ENCODE assay signal across 7 cellular contexts in the genomic region with DNA sequence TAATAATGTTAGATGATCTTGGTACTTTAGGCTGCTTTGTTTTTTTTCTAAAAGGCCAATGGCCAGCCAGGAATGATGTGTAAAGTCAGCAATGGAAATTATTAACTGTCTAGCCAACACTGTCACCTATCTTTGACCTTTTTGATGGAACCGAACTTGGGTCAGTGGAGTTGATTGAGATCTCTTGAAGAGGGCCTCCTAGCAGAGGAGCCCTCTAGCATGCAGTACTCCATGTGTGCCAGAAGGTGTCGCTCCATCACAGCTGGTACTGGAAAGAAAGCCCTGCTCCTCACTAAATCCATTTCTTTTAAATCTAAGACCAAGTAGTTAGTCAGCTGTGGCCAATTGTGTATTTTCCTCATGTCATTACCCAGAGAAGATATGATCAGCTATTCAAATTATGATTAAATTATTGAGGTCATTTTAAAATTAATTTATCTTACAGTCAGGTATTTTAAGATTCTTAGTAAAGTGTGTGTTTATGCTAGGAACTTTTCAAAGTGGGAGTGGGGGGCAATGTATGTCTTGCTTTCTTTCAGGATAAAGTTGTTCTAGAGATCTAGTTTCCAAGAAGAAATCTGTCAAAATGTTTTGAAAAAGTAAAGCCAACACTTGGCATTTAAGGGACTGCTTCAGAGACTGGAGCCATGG. TPM values are rescaled to one million over a fixed set of nuclear protein-coding genes. Genes with fewer than 3 reads are reported as not detected.
DNase-seq lines count a peak whose midpoint lies in the region; ATAC-seq, FAIRE-seq and TF ChIP-seq lines count a peak whose summit lies in the region.

No MANE protein-coding gene starts in this region.

- TF ChIP-seq POLR2A in GM12892 (IDR thresholded peaks at IDR 0.05; ENCODE audit: low read depth, low read length) = no peak

- no peak overlapping the region for H3K27ac Mint-ChIP-seq in T-helper 17 cell

- peak; percentile 52 for ATAC-seq in HG02588 (IDR thresholded peaks at IDR 0.05; ENCODE audit: unreplicated experiment)
- peak; percentile 98 for ATAC-seq in T-helper 17 cell

- H3K4me3 Mint-ChIP-seq in T-helper 17 cell = no peak overlapping the region

- no peaks in the 10 kb centered on the region for H3K36me3 Mint-ChIP-seq in T-helper 17 cell (ENCODE audit: low read depth)

- H3K27me3 Mint-ChIP-seq in T-helper 17 cell = peaks cover 13% of the 10 kb centered on the region

- peaks cover 5% of the 10 kb centered on the region for H3K4me1 Mint-ChIP-seq in T-helper 17 cell

- DNase-seq in GM12892 (ENCODE audit: insufficient read length) (peak; percentile 23), NCI-H1092 treated with DMSO at 0.1 percent for 48 hours (lab: John Stamatoyannopoulos, UW) (peak; percentile 72), T-helper 17 cell (peak; percentile 25 to 54 (median 42)), amygdala (lab: John Stamatoyannopoulos, UW) (peak in 45 of 56 donors; percentile 1 to 75 (median 23)), hypothalamus (lab: John Stamatoyannopoulos, UW) (peak in 36 of 51 donors; percentile 2 to 73 (median 26))
- DNase-seq in stimulated activated CD4-positive, alpha-beta T cell treated with anti-CD3 and anti-CD28 coated beads, Interleukin-12 subunit alpha, Interleukin-12 subunit beta, amount 100 ng/mL, for 4 hours = peak; percentile 48

- no peaks in the 10 kb centered on the region for H3K9me3 ChIP-seq in T-helper 17 cell (ENCODE audit: control insufficient read depth, low read length, poor library complexity, severe bottlenecking)

- peak; percentile 95 for FAIRE-seq in GM12892 (lab: Jason Lieb, UNC)

RNA-seq across cellular contexts. Expression of gene CROT, which starts 33.1 kb away (rescaled TPM):
- 11.6 TPM for polyA plus RNA-seq in GM12892 (2012; ENCODE audit: missing spikeins)
- total RNA-seq in T-helper 17 cell = 10 to 100 TPM in 1 of 2 donors, 1 to 10 TPM in 1; 9.3 to 14.8 TPM

Comparison
In these comparisons a context has a peak if more than half of its experiments do, and no peak if none do; other contexts are left out.
1. Peak in every context shown above with its lines: DNase-seq and ATAC-seq.